Comparison of ENCODE assay signal across 13 cellular contexts in genomic region chr11:107370390-107370789, GRCh38.
DNase-seq lines count a peak whose midpoint lies in the region; ATAC-seq, FAIRE-seq and TF ChIP-seq lines count a peak whose summit lies in the region.
"Had no signal": no experiment of that assay in that cellular context is flagged by ENCODE, and none has a peak within 500 bp of the region (broad histone marks: within the 10 kb centered on the region; RNA-seq: fewer than 3 reads in every experiment).

No MANE protein-coding gene starts in this region.

- peak; percentile 56 for DNase-seq in EH (ENCODE audit: low read depth)
- peak; percentile 10 for DNase-seq in HTR-8/SVneo (ENCODE audit: insufficient read length, low spot score)
- peak; percentile 24 for DNase-seq in epidermal melanocyte (ENCODE audit: insufficient read length, low spot score)
- peak; percentile 92 for DNase-seq in renal cortical epithelial cell (ENCODE audit: low read depth)
- DNase-seq in GM10266 (ENCODE audit: extremely low spot score): no peak
- DNase-seq in activated T-cell treated with anti-CD3 and anti-CD28 coated beads, Interleukin-2, amount 50 U/mL, for 24 hours: no peak
- DNase-seq: cerebellar nuclear complex; left ventricle myocardium superior; naive B cell; stimulated activated CD4-positive, alpha-beta T cell treated with anti-CD3 and anti-CD28 coated beads, Interleukin-15, amount 100 ng/mL, for 24 hours had no signal

- H3K9me3 Mint-ChIP-seq in activated T-cell treated with anti-CD3 and anti-CD28 coated beads, Interleukin-2, amount 50 U/mL, for 24 hours: peaks cover 6% of the 10 kb centered on the region

- ATAC-seq in GM18520 (IDR thresholded peaks at IDR 0.05; ENCODE audit: unreplicated experiment): no peak
- ATAC-seq: left ventricle myocardium superior had no signal

- no peak overlapping the region for H3K4me3 Mint-ChIP-seq in activated T-cell treated with anti-CD3 and anti-CD28 coated beads, Interleukin-2, amount 50 U/mL, for 24 hours
- H3K4me3 Mint-ChIP-seq: activated naive CD8-positive, alpha-beta T cell; naive B cell had no signal

- peaks cover 19% of the 10 kb centered on the region for H3K4me1 Mint-ChIP-seq in activated T-cell treated with anti-CD3 and anti-CD28 coated beads, Interleukin-2, amount 50 U/mL, for 24 hours (ENCODE audit: low read depth)

- H3K36me3 Mint-ChIP-seq in activated T-cell treated with anti-CD3 and anti-CD28 coated beads, Interleukin-2, amount 50 U/mL, for 24 hours (ENCODE audit: low read depth): peaks cover 44% of the 10 kb centered on the region

- H3K27me3 Mint-ChIP-seq in activated T-cell treated with anti-CD3 and anti-CD28 coated beads, Interleukin-2, amount 50 U/mL, for 24 hours: no peaks in the 10 kb centered on the region
- H3K27me3 Mint-ChIP-seq: activated naive CD8-positive, alpha-beta T cell; naive B cell; progenitor cell of endocrine pancreas had no signal

- no peak overlapping the region for H3K27ac Mint-ChIP-seq in activated T-cell treated with anti-CD3 and anti-CD28 coated beads, Interleukin-2, amount 50 U/mL, for 24 hours
- H3K27ac Mint-ChIP-seq: activated naive CD8-positive, alpha-beta T cell; naive B cell; progenitor cell of endocrine pancreas had no signal

- no peak for FAIRE-seq in HTR-8/SVneo (lab: Jason Lieb, UNC)

- TF ChIP-seq CTCF in GM10266 (IDR thresholded peaks at IDR 0.05; ENCODE audit: control insufficient read depth, insufficient read depth, low read depth, missing control alignments): no peak

Comparison
In these comparisons a context has a peak if more than half of its experiments do, and no peak if none do; other contexts are left out.
1. DNase-seq: peak in EH (single experiment), HTR-8/SVneo (single experiment), epidermal melanocyte (single experiment) and renal cortical epithelial cell (single experiment); none in GM10266 (single experiment) and activated T-cell treated with anti-CD3 and anti-CD28 coated beads, Interleukin-2, amount 50 U/mL, for 24 hours (single experiment).